14 cellular contexts compared by ENCODE assay signal in genomic region chr15:81299630-81300273, GRCh38. TPM values are rescaled to one million over a fixed set of nuclear protein-coding genes. Genes with fewer than 3 reads are reported as not detected.
DNase-seq lines count a peak whose midpoint lies in the region; ATAC-seq, FAIRE-seq and TF ChIP-seq lines count a peak whose summit lies in the region.
"Had no signal": no experiment of that assay in that cellular context is flagged by ENCODE, and none has a peak within 500 bp of the region (broad histone marks: within the 10 kb centered on the region; RNA-seq: fewer than 3 reads in every experiment).

No MANE protein-coding gene starts in this region.

- no peak for DNase-seq in left ventricle myocardium inferior
- no peak for DNase-seq in cardiac septum (ENCODE audit: low spot score)
- no peak for DNase-seq in activated CD4-positive, alpha-beta memory T cell treated with anti-CD3 and anti-CD28 coated beads, Interleukin-2, amount 10 ng/mL, durations not matched to agents 7 days and 5 days
- DNase-seq in upper lobe of right lung = no peak
- no peak for DNase-seq in thyroid gland
- DNase-seq in urothelium cell line (ENCODE audit: low spot score) = no peak
- DNase-seq in amniotic stem cell (lab: John Stamatoyannopoulos, UW) = no peak
- DNase-seq: dorsolateral prefrontal cortex, foreskin keratinocyte, NCI-H1048, NCI-H446 treated with DMSO at 0.1 percent for 48 hours had no signal

- H3K4me1 Mint-ChIP-seq in activated CD4-positive, alpha-beta memory T cell treated with anti-CD3 and anti-CD28 coated beads, Interleukin-2, amount 10 ng/mL, durations not matched to agents 7 days and 5 days = peaks cover 64% of the 10 kb centered on the region

- no peak for TF ChIP-seq CTCF in left ventricle myocardium inferior (IDR thresholded peaks at IDR 0.05; ENCODE audit: borderline replicate concordance)
- TF ChIP-seq CTCF in upper lobe of right lung (IDR thresholded peaks at IDR 0.05) = no peak
- no peak for TF ChIP-seq CTCF in thyroid gland (IDR thresholded peaks at IDR 0.05)

- POLR2A ChIA-PET in activated CD4-positive, alpha-beta memory T cell treated with anti-CD3 and anti-CD28 coated beads, Interleukin-2, amount 10 ng/mL, durations not matched to agents 7 days and 5 days (lab: Charles Lee) = interaction anchor here (1.0 to 5.2 kb wide), 5 partner anchors 8 to 20 kb away, joined by 3 to 35 read pairs (median 5); no protein-coding TSS in a partner anchor

- H3K9me3 ChIP-seq in left ventricle myocardium inferior (replicated peaks) (no peaks in the 10 kb centered on the region), mononuclear cell (ENCODE audit: low read depth, low read length) (no peaks in the 10 kb centered on the region), upper lobe of right lung (no peaks in the 10 kb centered on the region), thyroid gland (no peaks in the 10 kb centered on the region)

- no peak for FAIRE-seq in urothelium cell line (lab: Jason Lieb, UNC)
- FAIRE-seq: keratinocyte had no signal

- CTCF ChIA-PET in activated CD4-positive, alpha-beta memory T cell treated with anti-CD3 and anti-CD28 coated beads, Interleukin-2, amount 10 ng/mL, durations not matched to agents 7 days and 5 days (lab: Charles Lee) = interaction anchor here (1.0 to 5.5 kb wide), 4 partner anchors 9 to 37 kb away, joined by 3 to 35 read pairs (median 18); no protein-coding TSS in a partner anchor

- peaks cover 35% of the 10 kb centered on the region for H3K4me1 ChIP-seq in left ventricle myocardium inferior
- peaks cover 88% of the 10 kb centered on the region for H3K4me1 ChIP-seq in mononuclear cell (ENCODE audit: insufficient read depth, low read length)
- H3K4me1 ChIP-seq in upper lobe of right lung = peaks cover 66% of the 10 kb centered on the region
- H3K4me1 ChIP-seq in thyroid gland = peaks cover 5 to 42% of the 10 kb centered on the region in 2 donors

- H3K4me3 ChIP-seq in left ventricle myocardium inferior (peak overlapping the region; percentile 17), mononuclear cell (ENCODE audit: low read length) (peak overlapping the region; percentile 90), upper lobe of right lung (peak overlapping the region; percentile 49), thyroid gland (replicated peaks in 1 of 3) (no peak overlapping the region)

- H3K36me3 Mint-ChIP-seq in activated CD4-positive, alpha-beta memory T cell treated with anti-CD3 and anti-CD28 coated beads, Interleukin-2, amount 10 ng/mL, durations not matched to agents 7 days and 5 days (ENCODE audit: low read depth) = peaks cover 87% of the 10 kb centered on the region

- H3K27ac ChIP-seq in left ventricle myocardium inferior (replicated peaks) = no peak overlapping the region
- peak overlapping the region; percentile 79 for H3K27ac ChIP-seq in upper lobe of right lung
- H3K27ac ChIP-seq in thyroid gland = no peak overlapping the region
- H3K27ac ChIP-seq: foreskin keratinocyte had no signal

- peak overlapping the region; percentile 98 for H3K4me3 Mint-ChIP-seq in activated CD4-positive, alpha-beta memory T cell treated with anti-CD3 and anti-CD28 coated beads, Interleukin-2, amount 10 ng/mL, durations not matched to agents 7 days and 5 days
- H3K4me3 Mint-ChIP-seq: nephron had no signal

- ATAC-seq in upper lobe of right lung = no peak
- ATAC-seq: foreskin keratinocyte had no signal

- WGBS in thyroid gland, 2 donors = 83 to 84% methylated on average over 11 to 14 of the region's 14 CpGs

- no peak for TF ChIP-seq POLR2A in thyroid gland (IDR thresholded peaks at IDR 0.05)

- no peaks in the 10 kb centered on the region for H3K27me3 Mint-ChIP-seq in activated CD4-positive, alpha-beta memory T cell treated with anti-CD3 and anti-CD28 coated beads, Interleukin-2, amount 10 ng/mL, durations not matched to agents 7 days and 5 days

- intact Hi-C loops in left ventricle myocardium inferior (cut with micrococcal nuclease) (no loop called here), cardiac septum (cut with DNase I) (no loop called here), upper lobe of right lung (cut with DNase I) (loop anchor here (10.0 kb wide), 1 partner anchor 645 kb away; no protein-coding TSS in a partner anchor), thyroid gland (cut with DNase I) (no loop called here)

- peaks cover 26% of the 10 kb centered on the region for H3K36me3 ChIP-seq in left ventricle myocardium inferior
- peaks cover 60% of the 10 kb centered on the region for H3K36me3 ChIP-seq in upper lobe of right lung
- no peaks in the 10 kb centered on the region for H3K36me3 ChIP-seq in thyroid gland

- H3K27ac Mint-ChIP-seq in activated CD4-positive, alpha-beta memory T cell treated with anti-CD3 and anti-CD28 coated beads, Interleukin-2, amount 10 ng/mL, durations not matched to agents 7 days and 5 days = peak overlapping the region; percentile 96
- H3K27ac Mint-ChIP-seq: nephron had no signal

- no peaks in the 10 kb centered on the region for H3K27me3 ChIP-seq in left ventricle myocardium inferior (ENCODE audit: low read depth)
- H3K27me3 ChIP-seq in mononuclear cell (ENCODE audit: insufficient read depth, low read length) = no peaks in the 10 kb centered on the region
- no peaks in the 10 kb centered on the region for H3K27me3 ChIP-seq in upper lobe of right lung
- no peaks in the 10 kb centered on the region for H3K27me3 ChIP-seq in thyroid gland
- H3K27me3 ChIP-seq: dorsolateral prefrontal cortex, foreskin keratinocyte had no signal

- H3K9me3 Mint-ChIP-seq in activated CD4-positive, alpha-beta memory T cell treated with anti-CD3 and anti-CD28 coated beads, Interleukin-2, amount 10 ng/mL, durations not matched to agents 7 days and 5 days = no peaks in the 10 kb centered on the region
- H3K9me3 Mint-ChIP-seq: nephron had no signal

RNA-seq across cellular contexts. Expression of gene STARD5, which starts 24.2 kb away (rescaled TPM):
- total RNA-seq in left ventricle myocardium inferior = 2.5 TPM
- total RNA-seq in cardiac septum = 1.3 TPM
- total RNA-seq in activated CD4-positive, alpha-beta memory T cell treated with anti-CD3 and anti-CD28 coated beads, Interleukin-2, amount 10 ng/mL, durations not matched to agents 7 days and 5 days = 1 to 10 TPM; 4.2 TPM
- total RNA-seq in mononuclear cell = 14.1 TPM
- 5.4 TPM for total RNA-seq in upper lobe of right lung
- 10 to 100 TPM in 1 of 4 donors, 1 to 10 TPM in 3; 1.5 to 11.3 (median 8.5) TPM for total RNA-seq in thyroid gland

Comparison
In these comparisons a context has a peak if more than half of its experiments do, and no peak if none do; other contexts are left out.
1. H3K4me3 ChIP-seq: peak in left ventricle myocardium inferior (single experiment), mononuclear cell (single experiment) and upper lobe of right lung (single experiment); none in thyroid gland (0 of 3).